ENCODE assay signal across 24 cellular contexts in the genomic region with DNA sequence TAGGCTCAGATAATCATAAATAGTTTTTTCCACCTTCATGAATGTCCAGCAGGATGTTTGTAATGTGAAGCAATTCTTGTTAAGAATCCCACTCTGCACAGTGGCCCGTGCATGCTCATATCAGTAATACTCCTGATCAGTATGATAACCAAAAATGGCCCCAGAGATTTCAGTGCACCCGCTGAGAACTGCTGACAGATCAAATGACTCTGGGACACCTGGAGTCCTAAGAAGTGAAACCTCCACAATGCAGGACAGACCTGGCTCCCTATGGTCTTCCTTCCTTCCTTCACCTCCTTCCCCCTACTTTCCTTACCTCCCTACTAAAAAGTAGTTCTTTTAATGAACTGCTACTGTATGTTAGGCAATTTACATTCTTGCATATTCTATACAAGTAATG. TPM values are rescaled to one million over a fixed set of nuclear protein-coding genes. Genes with fewer than 3 reads are reported as not detected.
A peak's percentile ranks its signal among the peaks of the same experiment; 100 is the strongest.
DNase-seq lines count a peak whose midpoint lies in the region; ATAC-seq and TF ChIP-seq lines count a peak whose summit lies in the region.
"Had no signal": no experiment of that assay in that cellular context is flagged by ENCODE, and none has a peak within 500 bp of the region (broad histone marks: within the 10 kb centered on the region; RNA-seq: fewer than 3 reads in every experiment).

No MANE protein-coding gene starts in this region.

- peak overlapping the region; percentile 27 for H3K4me2 ChIP-seq in OCI-LY7 (ENCODE audit: low read length)
- H3K4me2 ChIP-seq: PC-9 had no signal

- intact Hi-C loops in OCI-LY7 (cut with micrococcal nuclease; ENCODE audit: unreplicated experiment) = no loop called here

- no peak overlapping the region for H3K4me3 Mint-ChIP-seq in activated naive CD4-positive, alpha-beta T cell treated with anti-CD3 and anti-CD28 coated beads, Interleukin-2, amount 50 U/mL, for 24 hours
- H3K4me3 Mint-ChIP-seq in stimulated activated naive B cell treated with anti-CD40 and anti-IgM and Interleukin-4, amounts not matched to agents 10 μg/mL and 1 μg/mL and 100 μg/mL, for 72 hours = no peak overlapping the region

- H3K4me1 Mint-ChIP-seq in activated naive CD4-positive, alpha-beta T cell treated with anti-CD3 and anti-CD28 coated beads, Interleukin-2, amount 50 U/mL, for 24 hours = peaks cover 88% of the 10 kb centered on the region
- H3K4me1 Mint-ChIP-seq in stimulated activated naive B cell treated with anti-CD40 and anti-IgM and Interleukin-4, amounts not matched to agents 10 μg/mL and 1 μg/mL and 100 μg/mL, for 72 hours = peaks cover 60 to 97% of the 10 kb centered on the region in 2 donors

- DNase-seq in activated naive CD4-positive, alpha-beta T cell (lab: John Stamatoyannopoulos, UW) = no peak
- DNase-seq in OCI-LY7 (ENCODE audit: low spot score) (no peak), erythroblast (lab: John Stamatoyannopoulos, UW) (peak; percentile 61 to 74), NCI-H146 treated with DMSO at 0.1 percent for 48 hours (lab: John Stamatoyannopoulos, UW; ENCODE audit: unreplicated experiment) (no peak), CD1c-positive myeloid dendritic cell (ENCODE audit: extremely low spot score) (no peak), NK-92 (lab: John Stamatoyannopoulos, UW; ENCODE audit: unreplicated experiment) (no peak)
- no peak for DNase-seq in stimulated activated naive B cell treated with anti-CD40 and anti-IgM and Interleukin-4, amounts not matched to agents 10 μg/mL and 1 μg/mL and 100 μg/mL, for 72 hours
- DNase-seq: activated CD8-positive, alpha-beta memory T cell treated with anti-CD3 and anti-CD28 coated beads for 24 hours; brain microvascular endothelial cell; effector memory CD4-positive, alpha-beta T cell; kidney; lower lobe of right lung; NCI-H1048; NCI-H1930; NCI-H345; NCI-H82; occipital lobe; PC-9; SIG-M5; small intestine; stimulated activated CD4-positive, alpha-beta T cell treated with anti-CD3 and anti-CD28 coated beads, Interleukin-2, amount 100 ng/mL, for 48 hours; stimulated activated naive CD8-positive, alpha-beta T cell treated with anti-CD3 and anti-CD28 coated beads, Interleukin-15, Interleukin-2, amounts not matched to agents 100 U/mL and 50 U/mL, for 24 hours had no signal

- peaks cover 77% of the 10 kb centered on the region for H3K4me1 ChIP-seq in OCI-LY7 (ENCODE audit: insufficient read depth, low read length, poor library complexity, severe bottlenecking)

- H3K79me2 ChIP-seq in OCI-LY7 (ENCODE audit: insufficient read depth, low read depth, low read length) = no peaks in the 10 kb centered on the region

- H3K9me3 Mint-ChIP-seq in activated naive CD4-positive, alpha-beta T cell treated with anti-CD3 and anti-CD28 coated beads, Interleukin-2, amount 50 U/mL, for 24 hours = no peaks in the 10 kb centered on the region
- no peaks in the 10 kb centered on the region for H3K9me3 Mint-ChIP-seq in stimulated activated naive B cell treated with anti-CD40 and anti-IgM and Interleukin-4, amounts not matched to agents 10 μg/mL and 1 μg/mL and 100 μg/mL, for 72 hours

- no TSS peak for BruUV-seq in OCI-LY7 (replicated peaks; lab: Mats Ljungman, UMichigan)

- POLR2A ChIA-PET in OCI-LY7 (lab: Charles Lee) = interaction anchor here (0.6 kb wide), 1 partner anchor 90 kb away, joined by 3 read pairs; no protein-coding TSS in a partner anchor

- no peak for TF ChIP-seq POLR2A in erythroblast (IDR thresholded peaks at IDR 0.05; ENCODE audit: low read length)

- peak overlapping the region; percentile 89 for H3K27ac ChIP-seq in OCI-LY7 (ENCODE audit: low read depth, low read length, poor library complexity, severe bottlenecking)
- H3K27ac ChIP-seq: brain microvascular endothelial cell, esophagus muscularis mucosa, lower lobe of right lung, PC-9 had no signal

- CTCF ChIA-PET in OCI-LY7 (lab: Charles Lee; ENCODE audit: unreplicated experiment) = no interaction called here

- no peak overlapping the region for H3K4me3 ChIP-seq in OCI-LY7 (ENCODE audit: low read depth, low read length, poor library complexity, severe bottlenecking)
- H3K4me3 ChIP-seq: esophagus muscularis mucosa, lower lobe of right lung, PC-9 had no signal

- no peaks in the 10 kb centered on the region for H4K20me1 ChIP-seq in OCI-LY7 (ENCODE audit: insufficient read depth, low read length)

- no peak for TF ChIP-seq CTCF in OCI-LY7 (conservative IDR thresholded peaks at IDR 0.05; ENCODE audit: low read length)

- no peak for ATAC-seq in stimulated activated naive B cell treated with anti-CD40 and anti-IgM and Interleukin-4, amounts not matched to agents 10 μg/mL and 1 μg/mL and 100 μg/mL, for 72 hours (replicated peaks)
- ATAC-seq: lower lobe of right lung; stimulated activated naive CD8-positive, alpha-beta T cell treated with anti-CD3 and anti-CD28 coated beads, Interleukin-15, Interleukin-2, amounts not matched to agents 100 U/mL and 50 U/mL, for 24 hours had no signal

- no peaks in the 10 kb centered on the region for H3K9me2 ChIP-seq in OCI-LY7 (ENCODE audit: insufficient read depth, low read length)

- no peak overlapping the region for H2AFZ ChIP-seq in OCI-LY7 (ENCODE audit: low read length)
- H2AFZ ChIP-seq: PC-9 had no signal

- no peaks in the 10 kb centered on the region for H3K27me3 Mint-ChIP-seq in activated naive CD4-positive, alpha-beta T cell treated with anti-CD3 and anti-CD28 coated beads, Interleukin-2, amount 50 U/mL, for 24 hours
- H3K27me3 Mint-ChIP-seq in stimulated activated naive B cell treated with anti-CD40 and anti-IgM and Interleukin-4, amounts not matched to agents 10 μg/mL and 1 μg/mL and 100 μg/mL, for 72 hours = no peaks in the 10 kb centered on the region

- no peaks in the 10 kb centered on the region; the same call in 1 of the 2 replicates for H3K9me3 ChIP-seq in OCI-LY7 (ENCODE audit: low read length)
- H3K9me3 ChIP-seq: esophagus muscularis mucosa, lower lobe of right lung had no signal

- H3K36me3 ChIP-seq in OCI-LY7 (ENCODE audit: insufficient read depth, low read length) = peaks cover 15% of the 10 kb centered on the region; the same call in 1 of the 2 replicates

- peaks cover 2% of the 10 kb centered on the region for H3K36me3 Mint-ChIP-seq in activated naive CD4-positive, alpha-beta T cell treated with anti-CD3 and anti-CD28 coated beads, Interleukin-2, amount 50 U/mL, for 24 hours
- peaks cover 33 to 44% of the 10 kb centered on the region in 2 donors for H3K36me3 Mint-ChIP-seq in stimulated activated naive B cell treated with anti-CD40 and anti-IgM and Interleukin-4, amounts not matched to agents 10 μg/mL and 1 μg/mL and 100 μg/mL, for 72 hours

- peak overlapping the region; percentile 73 for H3K27ac Mint-ChIP-seq in activated naive CD4-positive, alpha-beta T cell treated with anti-CD3 and anti-CD28 coated beads, Interleukin-2, amount 50 U/mL, for 24 hours
- peak overlapping the region; percentile 82 for H3K27ac Mint-ChIP-seq in stimulated activated naive B cell treated with anti-CD40 and anti-IgM and Interleukin-4, amounts not matched to agents 10 μg/mL and 1 μg/mL and 100 μg/mL, for 72 hours

RNA-seq across cellular contexts. Expression of a gene that starts 13.8 kb away (rescaled TPM):
- 0.88 TPM in 2 replicates for total RNA-seq in OCI-LY7 (2014; rRNA removed; shearing (Covaris generic))
- 1.2 and 1.8 TPM in 2 replicates for total RNA-seq in OCI-LY7 (2022)

Comparison
In these comparisons a context has a peak if more than half of its experiments do, and no peak if none do; other contexts are left out.
1. DNase-seq: peak in erythroblast (2 of 2); none in activated naive CD4-positive, alpha-beta T cell (0 of 4), OCI-LY7 (single experiment), stimulated activated naive B cell treated with anti-CD40 and anti-IgM and Interleukin-4, amounts not matched to agents 10 μg/mL and 1 μg/mL and 100 μg/mL, for 72 hours (single experiment), NCI-H146 treated with DMSO at 0.1 percent for 48 hours (single experiment), CD1c-positive myeloid dendritic cell (single experiment) and NK-92 (single experiment).